In the genomic region with DNA sequence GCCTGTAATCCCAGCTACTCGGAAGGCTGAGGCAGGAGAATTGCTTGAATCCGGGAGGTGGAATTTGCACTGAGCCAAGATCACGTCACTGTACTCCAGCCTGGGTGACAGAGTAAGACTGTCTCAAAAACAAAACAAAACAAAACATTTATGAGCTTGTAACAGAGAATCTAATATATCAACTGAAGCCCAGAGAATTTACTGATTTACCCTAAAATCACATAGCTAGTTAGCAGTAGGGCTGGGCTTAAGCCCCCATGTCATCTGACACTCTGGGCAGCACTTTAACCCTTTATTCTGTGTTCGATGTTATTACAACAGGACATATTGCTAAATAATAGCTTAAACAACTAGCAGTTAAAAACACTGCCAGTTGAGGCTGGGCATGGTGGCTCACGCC, we compare ENCODE assay signal across 22 cellular contexts.
DNase-seq lines count a peak whose midpoint lies in the region; ATAC-seq, FAIRE-seq and TF ChIP-seq lines count a peak whose summit lies in the region.
"Had no signal": no experiment of that assay in that cellular context is flagged by ENCODE, and none has a peak within 500 bp of the region (broad histone marks: within the 10 kb centered on the region; RNA-seq: fewer than 3 reads in every experiment).

No MANE protein-coding gene starts in this region.

- H3K4me3 ChIP-seq in Karpas-422 (ENCODE audit: low read length) (no peak overlapping the region), right atrium auricular region (no peak overlapping the region), psoas muscle (peak overlapping the region; percentile 2)
- H3K4me3 ChIP-seq: body of pancreas, K562, lung, ovary, SJCRH30, transverse colon had no signal

- WGBS in psoas muscle, 3 donors = 41 to 53% (median 43%) methylated on average over 5 of the region's 5 CpGs

- no peak overlapping the region for H3K4me3 Mint-ChIP-seq in CD14-positive monocyte
- H3K4me3 Mint-ChIP-seq in stimulated activated naive CD8-positive, alpha-beta T cell treated with anti-CD3 and anti-CD28 coated beads, Interleukin-15, amount 100 ng/mL, for 72 hours = no peak overlapping the region
- H3K4me3 Mint-ChIP-seq: activated CD4-positive, alpha-beta memory T cell treated with anti-CD3 and anti-CD28 coated beads, Interleukin-2, amount 10 ng/mL, durations not matched to agents 7 days and 5 days had no signal

- no peak overlapping the region for H3K9ac ChIP-seq in Karpas-422 (ENCODE audit: low read length)

- no peaks in the 10 kb centered on the region for H4K20me1 ChIP-seq in Karpas-422 (ENCODE audit: insufficient read depth, low read depth, low read length)

- intact Hi-C loops in CD14-positive monocyte (cut with micrococcal nuclease) (no loop called here), psoas muscle (cut with DNase I) (loop anchor here in 1 of 2 donors (5.0 kb wide), 1 partner anchor 50 kb away; no protein-coding TSS in a partner anchor)

- H3K9me3 Mint-ChIP-seq in CD14-positive monocyte = peaks cover 0 to 5% (median 0%) of the 10 kb centered on the region in 7 donors
- no peaks in the 10 kb centered on the region for H3K9me3 Mint-ChIP-seq in stimulated activated naive CD8-positive, alpha-beta T cell treated with anti-CD3 and anti-CD28 coated beads, Interleukin-15, amount 100 ng/mL, for 72 hours
- H3K9me3 Mint-ChIP-seq: activated CD4-positive, alpha-beta memory T cell treated with anti-CD3 and anti-CD28 coated beads, Interleukin-2, amount 10 ng/mL, durations not matched to agents 7 days and 5 days had no signal

- peaks cover 73% of the 10 kb centered on the region for H3K79me2 ChIP-seq in Karpas-422 (ENCODE audit: low read length)

- H3K36me3 ChIP-seq in Karpas-422 (ENCODE audit: insufficient read depth, low read length) = no peaks in the 10 kb centered on the region
- no peaks in the 10 kb centered on the region for H3K36me3 ChIP-seq in right atrium auricular region
- no peaks in the 10 kb centered on the region for H3K36me3 ChIP-seq in psoas muscle (ENCODE audit: insufficient read depth in 1 of 2, low read depth in 1 of 2)
- H3K36me3 ChIP-seq: ovary, SJCRH30, transverse colon had no signal

- no peaks in the 10 kb centered on the region for H3K9me2 ChIP-seq in Karpas-422 (replicated peaks; ENCODE audit: insufficient read depth, low read length)

- H3K27me3 ChIP-seq in Karpas-422 (ENCODE audit: low read length) (no peaks in the 10 kb centered on the region), right atrium auricular region (no peaks in the 10 kb centered on the region), psoas muscle (ENCODE audit: insufficient read depth in 3 of 3, low read length in 2 of 3) (no peaks in the 10 kb centered on the region)
- H3K27me3 ChIP-seq: body of pancreas, ovary, SJCRH30, transverse colon had no signal

- peak in 3 of 4 donors; percentile 22 to 49 (median 40) for ATAC-seq in psoas muscle
- ATAC-seq in stimulated activated naive CD8-positive, alpha-beta T cell treated with anti-CD3 and anti-CD28 coated beads, Interleukin-15, amount 100 ng/mL, for 72 hours = no peak
- ATAC-seq: activated naive CD4-positive, alpha-beta T cell treated with anti-CD3 and anti-CD28 coated beads, Interleukin-2, amount 50 U/mL, for 72 hours; body of pancreas; K562; stimulated activated naive CD8-positive, alpha-beta T cell treated with anti-CD3 and anti-CD28 coated beads, Interleukin-15, Interleukin-2, amounts not matched to agents 100 U/mL and 50 U/mL, for 24 hours had no signal

- H3K4me1 ChIP-seq in Karpas-422 (ENCODE audit: low read length) (peaks cover 30% of the 10 kb centered on the region), right atrium auricular region (peaks cover 0 to 57% of the 10 kb centered on the region in 2 donors), psoas muscle (peaks cover 63% of the 10 kb centered on the region)

- no peak overlapping the region for H3K27ac ChIP-seq in Karpas-422 (ENCODE audit: low read length)
- peak overlapping the region; percentile 43 to 75 for H3K27ac ChIP-seq in right atrium auricular region
- H3K27ac ChIP-seq in psoas muscle = peak overlapping the region; percentile 80
- H3K27ac ChIP-seq: body of pancreas, ovary, SJCRH30, transverse colon had no signal

- H3K4me2 ChIP-seq in Karpas-422 (ENCODE audit: low read depth, low read length, poor library complexity, severe bottlenecking) = no peak overlapping the region

- TF ChIP-seq CTCF in CD14-positive monocyte (IDR thresholded peaks at IDR 0.05) = no peak
- TF ChIP-seq CTCF in right atrium auricular region (IDR thresholded peaks at IDR 0.05) = no peak
- no peak for TF ChIP-seq CTCF in psoas muscle (IDR thresholded peaks at IDR 0.05)

- peaks cover 32 to 51% of the 10 kb centered on the region in 2 donors for H3K36me3 Mint-ChIP-seq in CD14-positive monocyte

- FAIRE-seq in RCC 7860 (lab: Jason Lieb, UNC) = no peak
- FAIRE-seq: K562 had no signal

- peaks cover 94% of the 10 kb centered on the region for H3K4me1 Mint-ChIP-seq in CD14-positive monocyte
- H3K4me1 Mint-ChIP-seq in stimulated activated naive CD8-positive, alpha-beta T cell treated with anti-CD3 and anti-CD28 coated beads, Interleukin-15, amount 100 ng/mL, for 72 hours = peaks cover 78% of the 10 kb centered on the region

- H3K27me3 Mint-ChIP-seq in CD14-positive monocyte (ENCODE audit: low read depth in 3 of 3) = peaks cover 0 to 1% (median 0%) of the 10 kb centered on the region in 3 donors
- H3K27me3 Mint-ChIP-seq in stimulated activated naive CD8-positive, alpha-beta T cell treated with anti-CD3 and anti-CD28 coated beads, Interleukin-15, amount 100 ng/mL, for 72 hours = no peaks in the 10 kb centered on the region
- H3K27me3 Mint-ChIP-seq: activated CD4-positive, alpha-beta memory T cell treated with anti-CD3 and anti-CD28 coated beads, Interleukin-2, amount 10 ng/mL, durations not matched to agents 7 days and 5 days had no signal

- DNase-seq in CD14-positive monocyte (ENCODE audit: low spot score) (no peak), Karpas-422 (peak; percentile 33), right atrium auricular region (ENCODE audit: low spot score) (no peak), psoas muscle (no peak), RCC 7860 (ENCODE audit: low spot score) (no peak), HuH-7.5 (ENCODE audit: low spot score) (no peak)
- no peak for DNase-seq in stimulated activated naive CD8-positive, alpha-beta T cell treated with anti-CD3 and anti-CD28 coated beads, Interleukin-15, amount 100 ng/mL, for 72 hours
- DNase-seq in activated effector memory CD4-positive, alpha-beta T cell treated with Interleukin-2 at 50 U/mL for 16 hours = no peak
- DNase-seq: activated CD4-positive, alpha-beta memory T cell treated with anti-CD3 and anti-CD28 coated beads, Interleukin-2, amount 10 ng/mL, durations not matched to agents 7 days and 5 days; activated T-cell treated with anti-CD3 and anti-CD28 coated beads, Interleukin-2, amount 50 U/mL, for 1 hour; body of pancreas; H7; NCI-H2227 treated with DMSO at 0.1 percent for 48 hours; NCI-H774; ovary; SJCRH30; stimulated activated CD4-positive, alpha-beta T cell treated with anti-CD3 and anti-CD28 coated beads, Interleukin-1b, Interleukin-23, amount 100 ng/mL, for 48 hours; stimulated activated naive CD8-positive, alpha-beta T cell treated with anti-CD3 and anti-CD28 coated beads, Interleukin-15, Interleukin-2, amounts not matched to agents 100 U/mL and 50 U/mL, for 24 hours; transverse colon had no signal

- no peak overlapping the region for H2AFZ ChIP-seq in Karpas-422 (ENCODE audit: low read length)

- no peaks in the 10 kb centered on the region for H3K9me3 ChIP-seq in Karpas-422 (ENCODE audit: low read length)
- no peaks in the 10 kb centered on the region for H3K9me3 ChIP-seq in right atrium auricular region
- H3K9me3 ChIP-seq in psoas muscle = no peaks in the 10 kb centered on the region
- H3K9me3 ChIP-seq: body of pancreas, ovary, SJCRH30, transverse colon had no signal

- H3K27ac Mint-ChIP-seq in CD14-positive monocyte = peak overlapping the region in 6 of 7 donors; percentile 45 to 99 (median 76)
- peak overlapping the region in 1 of 2 donors; percentile 22 for H3K27ac Mint-ChIP-seq in stimulated activated naive CD8-positive, alpha-beta T cell treated with anti-CD3 and anti-CD28 coated beads, Interleukin-15, amount 100 ng/mL, for 72 hours
- H3K27ac Mint-ChIP-seq: activated CD4-positive, alpha-beta memory T cell treated with anti-CD3 and anti-CD28 coated beads, Interleukin-2, amount 10 ng/mL, durations not matched to agents 7 days and 5 days had no signal
